8 cellular contexts compared by ENCODE assay signal in the genomic region with DNA sequence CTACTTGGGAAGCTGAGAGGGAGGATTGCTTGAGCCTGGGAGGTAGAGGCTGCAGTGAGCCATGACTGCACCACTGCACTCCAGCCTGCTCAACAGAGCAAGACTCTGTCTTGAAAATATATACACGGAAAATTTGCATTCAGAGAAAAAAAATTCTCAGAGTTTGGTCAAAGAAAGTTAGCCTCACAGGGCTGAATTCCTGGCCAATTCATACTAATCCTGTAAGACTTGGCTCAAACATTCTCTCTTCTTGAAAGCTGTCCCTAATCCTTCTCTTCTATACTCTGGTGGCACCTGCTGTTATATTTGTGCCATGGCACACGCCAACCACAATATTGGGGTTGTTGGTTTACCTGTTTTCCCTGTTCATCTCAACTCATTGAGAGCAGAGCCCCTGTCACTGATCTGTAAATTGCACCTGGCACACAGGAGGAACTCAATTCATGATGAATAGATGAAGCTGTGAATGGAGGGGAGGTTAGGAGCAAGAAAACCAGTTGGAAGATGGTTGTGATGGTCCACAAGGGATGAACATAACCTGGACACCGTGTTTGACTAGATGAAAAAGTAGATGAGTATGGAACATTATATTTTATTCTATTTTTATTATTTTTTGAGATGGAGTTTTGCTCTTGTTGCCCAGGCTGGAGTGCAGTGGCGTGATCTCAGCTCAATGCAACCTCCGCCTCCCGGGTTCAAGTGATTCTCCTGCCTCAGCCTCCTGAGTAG. TPM values are rescaled to one million over a fixed set of nuclear protein-coding genes. Genes with fewer than 3 reads are reported as not detected.
DNase-seq lines count a peak whose midpoint lies in the region; ATAC-seq, FAIRE-seq and TF ChIP-seq lines count a peak whose summit lies in the region.

No MANE protein-coding gene starts in this region.

- no peak overlapping the region for H3K4me3 ChIP-seq in astrocyte of the spinal cord (ENCODE audit: low read depth, low read length)
- H3K4me3 ChIP-seq in neural cell (ENCODE audit: low read length) = no peak overlapping the region

- no peak overlapping the region for H3K4me2 ChIP-seq in neural cell (ENCODE audit: low read length)

- H3F3A ChIP-seq in neural cell (ENCODE audit: insufficient read depth, low read length, poor library complexity, severe bottlenecking) = no peaks in the 10 kb centered on the region

- TF ChIP-seq EP300 in neural cell (conservative IDR thresholded peaks at IDR 0.05; ENCODE audit: poor library complexity, severe bottlenecking) = no peak

- DNase-seq in NCI-H2081 treated with DMSO at 0.1 percent for 48 hours (lab: John Stamatoyannopoulos, UW) (peak; percentile 13), astrocyte of the spinal cord (ENCODE audit: low read depth, low spot score) (peak; percentile 44), A172 (ENCODE audit: low spot score) (no peak), Right ventricle myocardium inferior (ENCODE audit: missing footprints) (no peak)

- H3K9ac ChIP-seq in neural cell (ENCODE audit: low read length) = no peak overlapping the region

- no peaks in the 10 kb centered on the region for H3K9me3 ChIP-seq in neural cell (ENCODE audit: low read length)

- peak; percentile 92 for FAIRE-seq in A204.1 (lab: Jason Lieb, UNC)

- no peaks in the 10 kb centered on the region for H3K27me3 ChIP-seq in neural cell (ENCODE audit: insufficient read depth, low read depth, low read length)

- no peaks in the 10 kb centered on the region for H4K20me1 ChIP-seq in neural cell (ENCODE audit: insufficient read depth)

- in situ Hi-C loops in astrocyte of the spinal cord (cut with HindIII; ENCODE audit: low sequenced_read_pairs) = no loop called here

- intact Hi-C loops in Right ventricle myocardium inferior (cut with DNase I) = loop anchor here (2.0 kb wide), 1 partner anchor 168 kb away; no protein-coding TSS in a partner anchor

- ATAC-seq in GM18498 (IDR thresholded peaks at IDR 0.05; ENCODE audit: unreplicated experiment) (peak; percentile 52), GM21529 (IDR thresholded peaks at IDR 0.05; ENCODE audit: unreplicated experiment) (no peak), Right ventricle myocardium inferior (no peak)

- no peak overlapping the region for H2AFZ ChIP-seq in neural cell (ENCODE audit: low read depth, low read length)

- H3K79me2 ChIP-seq in neural cell (replicated peaks; ENCODE audit: insufficient read depth, low read length) = no peaks in the 10 kb centered on the region

- TF ChIP-seq CTCF in astrocyte of the spinal cord (IDR thresholded peaks at IDR 0.05; ENCODE audit: low read depth, low read length) (peak; percentile 47), neural cell (IDR thresholded peaks at IDR 0.05; ENCODE audit: poor library complexity, severe bottlenecking) (no peak)

- TF ChIP-seq RAD21 in neural cell (conservative IDR thresholded peaks at IDR 0.05) = peak; percentile 12

- no peaks in the 10 kb centered on the region for H3K36me3 ChIP-seq in neural cell (ENCODE audit: insufficient read depth, low read length)

- no peaks in the 10 kb centered on the region for H3K9me2 ChIP-seq in neural cell (ENCODE audit: insufficient read depth, low read length)

- H3K27ac ChIP-seq in neural cell (ENCODE audit: low read length) = no peak overlapping the region

TF ChIP-seq in neural cell, 6 proteins besides CTCF, POLR2A, EP300 and RAD21:
- no peak for TF ChIP-seq MXI1 (conservative IDR thresholded peaks at IDR 0.05; ENCODE audit: poor library complexity, severe bottlenecking)
- no peak for TF ChIP-seq POLR2AphosphoS5 (IDR thresholded peaks at IDR 0.05)
- TF ChIP-seq, protein P1, sequence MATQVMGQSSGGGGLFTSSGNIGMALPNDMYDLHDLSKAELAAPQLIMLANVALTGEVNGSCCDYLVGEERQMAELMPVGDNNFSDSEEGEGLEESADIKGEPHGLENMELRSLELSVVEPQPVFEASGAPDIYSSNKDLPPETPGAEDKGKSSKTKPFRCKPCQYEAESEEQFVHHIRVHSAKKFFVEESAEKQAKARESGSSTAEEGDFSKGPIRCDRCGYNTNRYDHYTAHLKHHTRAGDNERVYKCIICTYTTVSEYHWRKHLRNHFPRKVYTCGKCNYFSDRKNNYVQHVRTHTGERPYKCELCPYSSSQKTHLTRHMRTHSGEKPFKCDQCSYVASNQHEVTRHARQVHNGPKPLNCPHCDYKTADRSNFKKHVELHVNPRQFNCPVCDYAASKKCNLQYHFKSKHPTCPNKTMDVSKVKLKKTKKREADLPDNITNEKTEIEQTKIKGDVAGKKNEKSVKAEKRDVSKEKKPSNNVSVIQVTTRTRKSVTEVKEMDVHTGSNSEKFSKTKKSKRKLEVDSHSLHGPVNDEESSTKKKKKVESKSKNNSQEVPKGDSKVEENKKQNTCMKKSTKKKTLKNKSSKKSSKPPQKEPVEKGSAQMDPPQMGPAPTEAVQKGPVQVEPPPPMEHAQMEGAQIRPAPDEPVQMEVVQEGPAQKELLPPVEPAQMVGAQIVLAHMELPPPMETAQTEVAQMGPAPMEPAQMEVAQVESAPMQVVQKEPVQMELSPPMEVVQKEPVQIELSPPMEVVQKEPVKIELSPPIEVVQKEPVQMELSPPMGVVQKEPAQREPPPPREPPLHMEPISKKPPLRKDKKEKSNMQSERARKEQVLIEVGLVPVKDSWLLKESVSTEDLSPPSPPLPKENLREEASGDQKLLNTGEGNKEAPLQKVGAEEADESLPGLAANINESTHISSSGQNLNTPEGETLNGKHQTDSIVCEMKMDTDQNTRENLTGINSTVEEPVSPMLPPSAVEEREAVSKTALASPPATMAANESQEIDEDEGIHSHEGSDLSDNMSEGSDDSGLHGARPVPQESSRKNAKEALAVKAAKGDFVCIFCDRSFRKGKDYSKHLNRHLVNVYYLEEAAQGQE (IDR thresholded peaks at IDR 0.05; ENCODE audit: borderline replicate concordance) = no peak
- TF ChIP-seq SMC3 (conservative IDR thresholded peaks at IDR 0.05; ENCODE audit: poor library complexity) = no peak
- no peak for TF ChIP-seq EZH2 (IDR thresholded peaks at IDR 0.05; ENCODE audit: borderline replicate concordance, insufficient read depth, low read length, poor library complexity, severe bottlenecking)
- TF ChIP-seq TAF1 (IDR thresholded peaks at IDR 0.05; ENCODE audit: low read depth) = no peak

RNA-seq across cellular contexts. Expression of a gene that starts 36.8 kb away (rescaled TPM):
- 16.0 and 20.4 TPM in 2 replicates for polyA plus RNA-seq in neural cell
- 8.3 and 10.7 TPM in 2 replicates for polyA minus RNA-seq in neural cell
- total RNA-seq in A172 (2014; rRNA removed; shearing (Covaris generic)) = 16.3 and 16.5 TPM in 2 replicates
- total RNA-seq in Right ventricle myocardium inferior = 18.8 TPM

RNA-seq across cellular contexts. Expression of a gene that starts 40.7 kb away (rescaled TPM):
- 103 and 112 TPM in 2 replicates for polyA plus RNA-seq in neural cell
- 59.9 and 68.4 TPM in 2 replicates for polyA minus RNA-seq in neural cell
- 44.9 and 47.1 TPM in 2 replicates for total RNA-seq in A172 (2014; rRNA removed; shearing (Covaris generic))
- 16.7 TPM for total RNA-seq in Right ventricle myocardium inferior

Comparison
In these comparisons a context has a peak if more than half of its experiments do, and no peak if none do; other contexts are left out.
1. DNase-seq: peak in NCI-H2081 treated with DMSO at 0.1 percent for 48 hours (single experiment) and astrocyte of the spinal cord (single experiment); none in A172 (single experiment) and Right ventricle myocardium inferior (single experiment).